Comparison of ENCODE assay signal across 9 cellular contexts in the genomic region with DNA sequence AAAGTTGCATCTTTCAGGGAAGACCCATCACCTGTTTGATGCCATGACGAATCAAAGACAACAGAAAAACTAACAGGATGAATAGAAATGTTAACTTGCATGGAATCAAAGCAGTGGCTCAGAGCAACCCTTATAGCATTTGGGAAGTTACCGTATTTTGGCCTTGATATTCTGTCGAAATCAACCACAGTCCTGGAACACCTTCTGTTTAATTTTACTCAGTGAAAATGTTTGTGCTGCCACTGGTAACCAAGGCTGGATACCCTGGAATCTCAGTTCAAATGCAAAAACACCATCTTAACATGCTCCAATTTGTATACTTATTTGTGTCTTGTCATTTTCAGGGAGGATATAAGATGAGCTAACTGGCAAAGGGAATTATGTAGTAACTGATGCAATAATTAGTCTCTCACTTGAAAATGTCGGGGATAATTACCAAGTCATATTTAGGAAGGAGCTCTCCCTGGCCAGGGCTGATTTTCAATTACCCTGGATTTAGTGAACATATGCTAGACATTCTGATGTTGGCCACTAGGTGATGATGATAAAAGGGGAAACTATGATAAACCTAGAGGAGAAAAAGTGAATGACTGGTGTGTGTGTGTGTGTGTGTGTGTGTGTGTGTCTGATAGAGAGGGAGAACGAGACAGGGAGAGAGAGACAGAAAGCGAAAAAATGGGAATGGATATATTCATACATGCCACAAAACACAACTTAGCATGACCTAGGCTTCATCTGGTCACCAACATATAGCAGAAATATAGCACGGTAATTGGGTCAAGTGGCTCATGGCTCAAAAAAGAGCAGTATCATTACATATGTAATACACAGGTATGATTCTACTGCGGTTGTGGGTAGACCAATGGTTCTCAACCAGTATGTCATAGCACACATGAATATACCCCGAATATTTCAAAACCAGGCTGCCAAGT. TPM values are rescaled to one million over a fixed set of nuclear protein-coding genes. Genes with fewer than 3 reads are reported as not detected.
DNase-seq lines count a peak whose midpoint lies in the region; ATAC-seq, FAIRE-seq and TF ChIP-seq lines count a peak whose summit lies in the region.
"Had no signal": no experiment of that assay in that cellular context is flagged by ENCODE, and none has a peak within 500 bp of the region (broad histone marks: within the 10 kb centered on the region; RNA-seq: fewer than 3 reads in every experiment).

No MANE protein-coding gene starts in this region.

- FAIRE-seq in A549 (lab: Jason Lieb, UNC) = no peak

- no peaks in the 10 kb centered on the region for H3K27me3 ChIP-seq in GM23248 (replicated peaks; ENCODE audit: insufficient read depth)

- 45% methylated on average over 9 of the region's 9 CpGs for WGBS in A549 (ENCODE audit: missing lambda C conversion rate)
- WGBS in GM23248 (ENCODE audit: low coverage in 1 of 2, low lambda C conversion rate in 2 of 2, missing lambda C conversion rate in 2 of 2), 2 experiments = 75 to 76% methylated on average over 9 of the region's 9 CpGs

- POLR2A ChIA-PET in A549 (lab: Yijun Ruan, JAX) = no interaction called here

- H3K4me3 ChIP-seq in A549 = no peak overlapping the region
- no peak overlapping the region for H3K4me3 ChIP-seq in GM23248

- H3K9me3 ChIP-seq in A549 (no peaks in the 10 kb centered on the region), GM23248 (ENCODE audit: low read depth) (no peaks in the 10 kb centered on the region)

- H3K9ac ChIP-seq in GM23248 = no peak overlapping the region
- H3K9ac ChIP-seq: KMS-11 had no signal

- peak; percentile 34 to 50; a peak in 4 of 5 replicates for TF ChIP-seq RAD21 in A549 (conservative IDR thresholded peaks at IDR 0.05 in 1 of 2, IDR thresholded peaks at IDR 0.05 in 1 of 2)

- in situ Hi-C loops in GM23248 (cut with MboI) = no loop called here

- no peak overlapping the region for H3K4me2 ChIP-seq in A549
- H3K4me2 ChIP-seq in GM23248 (ENCODE audit: unreplicated experiment) = no peak overlapping the region
- H3K4me2 ChIP-seq: KMS-11 had no signal

- no peaks in the 10 kb centered on the region for H3K36me3 ChIP-seq in GM23248 (ENCODE audit: low read depth)

- H3K4me1 ChIP-seq in A549 (peaks cover 27% of the 10 kb centered on the region), GM23248 (ENCODE audit: insufficient read depth) (peaks cover 26% of the 10 kb centered on the region)

- peaks cover 95% of the 10 kb centered on the region for H3K79me2 ChIP-seq in GM23248 (ENCODE audit: insufficient read depth)

- no peak for TF ChIP-seq EP300 in A549 (IDR thresholded peaks at IDR 0.05)

- H4K20me1 ChIP-seq in GM23248 (ENCODE audit: insufficient read depth) = no peaks in the 10 kb centered on the region

- peak; percentile 78 to 89; a peak in 4 of 6 replicates for ATAC-seq in A549
- peak; percentile 59 for ATAC-seq in esophagus mucosa
- no peak for ATAC-seq in HG02840 (IDR thresholded peaks at IDR 0.05; ENCODE audit: low FRiP score, unreplicated experiment)
- ATAC-seq in GM19467 (IDR thresholded peaks at IDR 0.05; ENCODE audit: unreplicated experiment) = no peak

- no peaks in the 10 kb centered on the region for H3K9me2 ChIP-seq in GM23248 (ENCODE audit: insufficient read depth)

- H2AFZ ChIP-seq in GM23248 = no peak overlapping the region

- H3F3A ChIP-seq in GM23248 (ENCODE audit: insufficient read depth) = peaks cover 8% of the 10 kb centered on the region; the same call in 1 of the 2 replicates

- no peak for TF ChIP-seq POLR2A in A549 (IDR thresholded peaks at IDR 0.05; ENCODE audit: low read length)

- H3K27ac ChIP-seq in A549 (peak overlapping the region; percentile 37 to 61; a peak in 4 of 6 replicates), GM23248 (peak overlapping the region; percentile 33)
- H3K27ac ChIP-seq: KMS-11 had no signal

- TF ChIP-seq CTCF in A549 (IDR thresholded peaks at IDR 0.05) = peak; percentile 23; the same call in 2 of the 3 replicates

- peak; percentile 38 to 71 for DNase-seq in A549 (ENCODE audit: low read depth in 1 of 2, low spot score in 1 of 2)
- peak; percentile 62 for DNase-seq in GM23248
- DNase-seq in NCI-H524 treated with DMSO at 0.1 percent for 48 hours (lab: John Stamatoyannopoulos, UW) = peak; percentile 39
- DNase-seq in OCI-M2 (lab: John Stamatoyannopoulos, UW; ENCODE audit: unreplicated experiment) = no peak
- DNase-seq in activated CD4-positive, alpha-beta T cell treated with anti-CD3 and anti-CD28 coated beads, Interleukin-2, amount 50 U/mL, for 4 hours = no peak

- CTCF ChIA-PET in A549 (lab: Yijun Ruan, JAX) = interaction anchor here (0.6 to 2.1 kb wide), 6 partner anchors 12 to 156 kb away, joined by 3 to 5 read pairs (median 4); a partner anchor contains a TSS

TF ChIP-seq in A549, 52 proteins besides CTCF, POLR2A, EP300 and RAD21:
- TF ChIP-seq SMC3 (IDR thresholded peaks at IDR 0.05) = peak; percentile 36; the same call in 2 of the 3 replicates
- TF ChIP-seq ESRRA (IDR thresholded peaks at IDR 0.05; ENCODE audit: borderline replicate concordance, low read length) = no peak
- TF ChIP-seq HEYL (CRISPR knock-in tag; IDR thresholded peaks at IDR 0.05) = no peak
- TF ChIP-seq NR3C1 (IDR thresholded peaks at IDR 0.05) = no peak
- no peak for TF ChIP-seq CEBPB (IDR thresholded peaks at IDR 0.05)
- TF ChIP-seq PHF8 (IDR thresholded peaks at IDR 0.05; ENCODE audit: borderline replicate concordance, low read depth) = no peak

RNA-seq across cellular contexts. Expression of a gene that starts 19.0 kb away (rescaled TPM):
- polyA plus RNA-seq in A549 (2011; rRNA removed) (6.3 and 8.0 TPM in 2 replicates), A549 (2017; fragmentation: RNase III; extraction: RNeasy Plus Mini Kit Qiagen cat#74134 plus additional on column Dnase treatment) (4.9 to 6.2 TPM (median 5.3 TPM) in 3 replicates), GM23248 (2016; fragmentation: Nextera tagmentation; extraction: Ambion mirVana) (7.0 and 7.3 TPM in 2 replicates)
- polyA plus RNA-seq in A549 (2012; cell fraction: cytosol; rRNA removed) = 1.0 and 1.2 TPM in 2 replicates
- 4.5 and 4.8 TPM in 2 replicates for polyA plus RNA-seq in A549 (2012; cell fraction: nucleus; rRNA removed)
- 35.2 and 39.1 TPM in 2 replicates for polyA minus RNA-seq in A549 (2011; rRNA and poly(A)+ RNA removed)
- total RNA-seq in GM23248 (2014; rRNA removed; shearing (Covaris generic)) = 19.6 and 24.8 TPM in 2 replicates
- total RNA-seq in esophagus mucosa = 6.0 TPM

Comparison
In these comparisons a context has a peak if more than half of its experiments do, and no peak if none do; other contexts are left out.
1. ATAC-seq: peak in A549 (2 of 2) and esophagus mucosa (single experiment); none in HG02840 (single experiment) and GM19467 (single experiment).
2. DNase-seq: peak in A549 (2 of 2), GM23248 (single experiment) and NCI-H524 treated with DMSO at 0.1 percent for 48 hours (single experiment); none in OCI-M2 (single experiment) and activated CD4-positive, alpha-beta T cell treated with anti-CD3 and anti-CD28 coated beads, Interleukin-2, amount 50 U/mL, for 4 hours (0 of 2).